18 cellular contexts compared by ENCODE assay signal in genomic region chr5:151168602-151169344, GRCh38. TPM values are rescaled to one million over a fixed set of nuclear protein-coding genes. Genes with fewer than 3 reads are reported as not detected.
DNase-seq lines count a peak whose midpoint lies in the region; ATAC-seq, FAIRE-seq and TF ChIP-seq lines count a peak whose summit lies in the region.
"Had no signal": no experiment of that assay in that cellular context is flagged by ENCODE, and none has a peak within 500 bp of the region (broad histone marks: within the 10 kb centered on the region; RNA-seq: fewer than 3 reads in every experiment).

No MANE protein-coding gene starts in this region.

- in situ Hi-C loops in GM12878 (cut with MboI) = loop anchor here (10.0 kb wide), 1 partner anchor 374 kb away; no protein-coding TSS in a partner anchor

- H2AFZ ChIP-seq in GM12878 (ENCODE audit: control insufficient read depth, low read depth, low read length) = no peak overlapping the region

- H3K27ac ChIP-seq in GM12878 (ENCODE audit: control insufficient read depth, insufficient read depth) = no peak overlapping the region
- H3K27ac ChIP-seq in suprapubic skin = no peak overlapping the region

- CTCF ChIA-PET in GM12878 (lab: Yijun Ruan, JAX) = interaction anchor here (0.8 to 40.1 kb wide), 6 partner anchors 11 to 117 kb away, joined by 3 to 1107 read pairs (median 143); partner anchors contain the start of gene ANXA6

- intact Hi-C loops in GM12878 (cut with micrococcal nuclease; ENCODE audit: unreplicated experiment) = loop anchor here (5.0 kb wide), 1 partner anchor 149 kb away; no protein-coding TSS in a partner anchor

- H3K4me3 Mint-ChIP-seq in activated naive CD8-positive, alpha-beta T cell = no peak overlapping the region
- H3K4me3 Mint-ChIP-seq in activated naive CD8-positive, alpha-beta T cell treated with anti-CD3 and anti-CD28 coated beads for 36 hours = no peak overlapping the region
- H3K4me3 Mint-ChIP-seq in naive thymus-derived CD8-positive, alpha-beta T cell = no peak overlapping the region

- FAIRE-seq in GM12878 (lab: Jason Lieb, UNC) (no peak), GM19239 (lab: Jason Lieb, UNC) (no peak)
- FAIRE-seq: A204.1 had no signal

- BruUV-seq in GM12878 (replicated peaks; lab: Mats Ljungman, UMichigan) = no TSS peak

- H3K4me2 ChIP-seq in GM12878 (ENCODE audit: control insufficient read depth, insufficient read depth) = no peak overlapping the region

- RAD21 ChIA-PET in GM12878 (lab: Charles Lee; ENCODE audit: unreplicated experiment) = interaction anchor here (1.1 to 9.1 kb wide), 6 partner anchors 42 to 129 kb away, joined by 3 to 306 read pairs (median 15); no protein-coding TSS in a partner anchor

- POLR2A ChIA-PET in GM12878 (lab: Charles Lee) = no interaction called here
- POLR2A ChIA-PET in naive thymus-derived CD8-positive, alpha-beta T cell (lab: Charles Lee) = interaction anchor here (0.6 to 2.0 kb wide), 7 partner anchors 37 to 74 kb away, joined by 3 to 4 read pairs (median 4); partner anchors contain the start of gene CCDC69

- TF ChIP-seq POLR2A in GM12878 (IDR thresholded peaks at IDR 0.05; ENCODE audit: low read depth, low read length) (no peak), suprapubic skin (IDR thresholded peaks at IDR 0.05) (no peak)

- peaks cover 3% of the 10 kb centered on the region; the same call in 1 of the 2 replicates for H3K4me1 ChIP-seq in GM12878 (ENCODE audit: control insufficient read depth, insufficient read depth, low read length)
- no peaks in the 10 kb centered on the region for H3K4me1 ChIP-seq in suprapubic skin

- no peaks in the 10 kb centered on the region for H3K9me3 ChIP-seq in GM12878 (replicated peaks; ENCODE audit: control insufficient read depth, insufficient read depth, low read length)
- no peaks in the 10 kb centered on the region for H3K9me3 ChIP-seq in suprapubic skin

- no peak for TF ChIP-seq EP300 in GM12878 (IDR thresholded peaks at IDR 0.05; ENCODE audit: borderline replicate concordance in 1 of 2, control insufficient read depth in 1 of 2, low read depth in 2 of 2, low read length in 2 of 2)
- TF ChIP-seq EP300 in suprapubic skin (IDR thresholded peaks at IDR 0.05) = no peak

- H3K79me2 ChIP-seq in GM12878 (ENCODE audit: control insufficient read depth, insufficient read depth, low read length) = no peaks in the 10 kb centered on the region

- no peaks in the 10 kb centered on the region for H3K27me3 Mint-ChIP-seq in activated naive CD8-positive, alpha-beta T cell
- no peaks in the 10 kb centered on the region for H3K27me3 Mint-ChIP-seq in activated naive CD8-positive, alpha-beta T cell treated with anti-CD3 and anti-CD28 coated beads for 36 hours
- H3K27me3 Mint-ChIP-seq in naive thymus-derived CD8-positive, alpha-beta T cell = no peaks in the 10 kb centered on the region

- WGBS in GM12878 (ENCODE audit: insufficient coverage, insufficient replicate concordance, low lambda C conversion rate, missing lambda C conversion rate) = 65% methylated on average over 10 of the region's 10 CpGs
- 80% methylated on average over 10 of the region's 10 CpGs for WGBS in suprapubic skin

- H3K36me3 ChIP-seq in GM12878 (ENCODE audit: control insufficient read depth in 2 of 2, insufficient read depth in 2 of 2, low read length in 1 of 2) (no peaks in the 10 kb centered on the region), suprapubic skin (no peaks in the 10 kb centered on the region)

- H3K36me3 Mint-ChIP-seq in activated naive CD8-positive, alpha-beta T cell = no peaks in the 10 kb centered on the region
- H3K36me3 Mint-ChIP-seq in activated naive CD8-positive, alpha-beta T cell treated with anti-CD3 and anti-CD28 coated beads for 36 hours = no peaks in the 10 kb centered on the region
- no peaks in the 10 kb centered on the region for H3K36me3 Mint-ChIP-seq in naive thymus-derived CD8-positive, alpha-beta T cell

- SMC1A ChIA-PET in GM12878 (lab: Charles Lee; ENCODE audit: uncharacterized antibody, unreplicated experiment) = interaction anchor here (0.8 to 35.3 kb wide), 11 partner anchors 8 to 147 kb away, joined by 3 to 1132 read pairs (median 8); no protein-coding TSS in a partner anchor

- no peaks in the 10 kb centered on the region for H3K9me3 Mint-ChIP-seq in activated naive CD8-positive, alpha-beta T cell (ENCODE audit: low read depth)
- no peaks in the 10 kb centered on the region for H3K9me3 Mint-ChIP-seq in activated naive CD8-positive, alpha-beta T cell treated with anti-CD3 and anti-CD28 coated beads for 36 hours
- no peaks in the 10 kb centered on the region for H3K9me3 Mint-ChIP-seq in naive thymus-derived CD8-positive, alpha-beta T cell

- no peak for DNase-seq in activated naive CD8-positive, alpha-beta T cell treated with anti-CD3 and anti-CD28 coated beads for 36 hours
- DNase-seq in GM12878 (ENCODE audit: low read depth, low spot score) (no peak), suprapubic skin (ENCODE audit: low spot score in 2 of 2) (peak; percentile 37 to 52), GM19239 (ENCODE audit: insufficient read length, low spot score) (no peak), glomerular visceral epithelial cell (ENCODE audit: extremely low spot score) (no peak)
- no peak for DNase-seq in naive thymus-derived CD8-positive, alpha-beta T cell
- DNase-seq: C1 segment of cervical spinal cord, COR-L47, KG1, NCI-H1092, NCI-H146, NCI-H2081, NCI-H82 had no signal

- no peaks in the 10 kb centered on the region for H3K27me3 ChIP-seq in GM12878 (replicated peaks in 1 of 2; ENCODE audit: control insufficient read depth in 2 of 2, insufficient read depth in 2 of 2, low read length in 1 of 2)
- H3K27me3 ChIP-seq in suprapubic skin = no peaks in the 10 kb centered on the region

- H3K4me3 ChIP-seq in GM12878 (no peak overlapping the region), suprapubic skin (no peak overlapping the region)

- H4K20me1 ChIP-seq in GM12878 (ENCODE audit: control insufficient read depth, insufficient read depth) = no peaks in the 10 kb centered on the region

- no peak for TF ChIP-seq CTCF in GM12878 (IDR thresholded peaks at IDR 0.05 in 2 of 3, conservative IDR thresholded peaks at IDR 0.05 in 1 of 3; ENCODE audit: control insufficient read depth in 2 of 3, extremely low read depth in 1 of 3, insufficient read depth in 1 of 3, low read depth in 3 of 3, low read length in 3 of 3)
- TF ChIP-seq CTCF in suprapubic skin (IDR thresholded peaks at IDR 0.05) = no peak

- H3K9ac ChIP-seq in GM12878 (ENCODE audit: control insufficient read depth, insufficient read depth, low read length) = no peak overlapping the region

- peaks cover 33% of the 10 kb centered on the region for H3K4me1 Mint-ChIP-seq in activated naive CD8-positive, alpha-beta T cell (ENCODE audit: low read depth)
- H3K4me1 Mint-ChIP-seq in activated naive CD8-positive, alpha-beta T cell treated with anti-CD3 and anti-CD28 coated beads for 36 hours = peaks cover 17% of the 10 kb centered on the region
- H3K4me1 Mint-ChIP-seq in naive thymus-derived CD8-positive, alpha-beta T cell = peaks cover 17 to 42% (median 37%) of the 10 kb centered on the region in 4 donors

- no peak for ATAC-seq in GM12878
- no peak for ATAC-seq in naive thymus-derived CD8-positive, alpha-beta T cell
- no peak for ATAC-seq in HG02852 (IDR thresholded peaks at IDR 0.05; ENCODE audit: unreplicated experiment)
- ATAC-seq: HCT116, Panc1 had no signal

- H3K27ac Mint-ChIP-seq in activated naive CD8-positive, alpha-beta T cell = peak overlapping the region; percentile 54
- no peak overlapping the region for H3K27ac Mint-ChIP-seq in activated naive CD8-positive, alpha-beta T cell treated with anti-CD3 and anti-CD28 coated beads for 36 hours
- H3K27ac Mint-ChIP-seq in naive thymus-derived CD8-positive, alpha-beta T cell = peak overlapping the region in 8 of 10 donors; percentile 31 to 94 (median 69)

- no peak for TF ChIP-seq RAD21 in GM12878 (IDR thresholded peaks at IDR 0.05; ENCODE audit: insufficient read depth, low read depth, low read length)

RNA-seq across cellular contexts. Expression of gene ANXA6, which starts 11.2 kb away (rescaled TPM):
- total RNA-seq in activated naive CD8-positive, alpha-beta T cell treated with anti-CD3 and anti-CD28 coated beads for 36 hours = 100 to 1,000 TPM; 407 to 417 TPM
- 295 and 301 TPM in 2 replicates for total RNA-seq in GM12878 (2013; cell fraction: nucleolus; rRNA removed)
- total RNA-seq in GM12878 (2014; rRNA removed) (477 and 484 TPM in 2 replicates), GM12878 (2014; rRNA removed; fragmentation: Illumina TruSeq; extraction: Trizol) (549 and 550 TPM in 2 replicates), GM12878 (2021) (528 and 542 TPM in 2 replicates), suprapubic skin (10 to 100 TPM; 21.7 to 64.4 (median 49.5) TPM)
- 195 TPM for polyA plus RNA-seq in GM12878 (2011; ENCODE audit: low read depth)
- polyA plus RNA-seq in GM12878 (2011; rRNA removed) (460 and 571 TPM in 2 replicates), GM12878 (2014; fragmentation: Illumina TruSeq; extraction: Trizol) (506 and 510 TPM in 2 replicates), GM12878 (2014; fragmentation: Nextera tagmentation; extraction: Ambion mirVana) (10 to 100 TPM; 44.0 to 73.1 TPM), GM12878 (2014; rRNA removed) (453 and 470 TPM in 2 replicates), GM12878 (2016; fragmentation: Nextera tagmentation; extraction: Ambion mirVana) (100 to 1,000 TPM; 280 to 291 TPM)
- 618 and 630 TPM in 2 replicates for polyA plus RNA-seq in GM12878 (2011; cell fraction: cytosol; rRNA removed)
- 407 and 532 TPM in 2 replicates for polyA plus RNA-seq in GM12878 (2011; cell fraction: nucleus; rRNA removed)
- polyA plus RNA-seq in GM12878 (2012) = 297 and 330 TPM in 2 replicates
- polyA minus RNA-seq in GM12878 (2011; rRNA and poly(A)+ RNA removed) = 634 and 706 TPM in 2 replicates
- polyA minus RNA-seq in GM12878 (2011; cell fraction: cytosol; rRNA and poly(A)+ RNA removed) = 242 and 263 TPM in 2 replicates
- 286 and 410 TPM in 2 replicates for polyA minus RNA-seq in GM12878 (2011; cell fraction: nucleus; rRNA and poly(A)+ RNA removed)
- 100 to 1,000 TPM; 334 to 359 TPM for total RNA-seq in naive thymus-derived CD8-positive, alpha-beta T cell
- polyA plus RNA-seq in naive thymus-derived CD8-positive, alpha-beta T cell = 100 to 1,000 TPM; 242 to 318 (median 254) TPM

RNA-seq across cellular contexts. Expression of gene CCDC69, which starts 55.1 kb away (rescaled TPM):
- 10 to 100 TPM; 27.5 to 29.6 TPM for total RNA-seq in activated naive CD8-positive, alpha-beta T cell treated with anti-CD3 and anti-CD28 coated beads for 36 hours
- 69.3 and 77.6 TPM in 2 replicates for total RNA-seq in GM12878 (2013; cell fraction: nucleolus; rRNA removed)
- 91.1 and 104 TPM in 2 replicates for total RNA-seq in GM12878 (2014; rRNA removed)
- total RNA-seq in GM12878 (2014; rRNA removed; fragmentation: Illumina TruSeq; extraction: Trizol) = 78.8 and 80.3 TPM in 2 replicates
- 77.3 and 80.8 TPM in 2 replicates for total RNA-seq in GM12878 (2021)
- polyA plus RNA-seq in GM12878 (2011; ENCODE audit: low read depth) = 37.5 TPM
- polyA plus RNA-seq in GM12878 (2011; rRNA removed) = 36.7 and 42.3 TPM in 2 replicates
- polyA plus RNA-seq in GM12878 (2011; cell fraction: cytosol; rRNA removed) = 56.7 and 66.0 TPM in 2 replicates
- polyA plus RNA-seq in GM12878 (2011; cell fraction: nucleus; rRNA removed) = 16.1 and 18.3 TPM in 2 replicates
- polyA plus RNA-seq in GM12878 (2012) = 46.8 and 47.5 TPM in 2 replicates
- polyA plus RNA-seq in GM12878 (2014; fragmentation: Illumina TruSeq; extraction: Trizol) = 104 and 106 TPM in 2 replicates
- 10 to 100 TPM; 13.5 to 21.4 TPM for polyA plus RNA-seq in GM12878 (2014; fragmentation: Nextera tagmentation; extraction: Ambion mirVana)
- 89.6 and 102 TPM in 2 replicates for polyA plus RNA-seq in GM12878 (2014; rRNA removed)
- 10 to 100 TPM; 55.7 to 59.8 TPM for polyA plus RNA-seq in GM12878 (2016; fragmentation: Nextera tagmentation; extraction: Ambion mirVana)
- polyA minus RNA-seq in GM12878 (2011; rRNA and poly(A)+ RNA removed) = 32.8 and 41.3 TPM in 2 replicates
- polyA minus RNA-seq in GM12878 (2011; cell fraction: cytosol; rRNA and poly(A)+ RNA removed) = 11.4 and 17.0 TPM in 2 replicates
- 11.6 and 16.5 TPM in 2 replicates for polyA minus RNA-seq in GM12878 (2011; cell fraction: nucleus; rRNA and poly(A)+ RNA removed)
- total RNA-seq in naive thymus-derived CD8-positive, alpha-beta T cell = 100 to 1,000 TPM; 131 to 151 TPM
- polyA plus RNA-seq in naive thymus-derived CD8-positive, alpha-beta T cell = 100 to 1,000 TPM in 1 of 3 donors, 10 to 100 TPM in 2; 79.8 to 130 (median 98.1) TPM
- total RNA-seq in suprapubic skin = 10 to 100 TPM; 11.5 to 32.3 (median 26.8) TPM

Comparison
In these comparisons a context has a peak if more than half of its experiments do, and no peak if none do; other contexts are left out.
1. DNase-seq: peak in suprapubic skin (2 of 2); none in activated naive CD8-positive, alpha-beta T cell treated with anti-CD3 and anti-CD28 coated beads for 36 hours (single experiment), GM12878 (single experiment), naive thymus-derived CD8-positive, alpha-beta T cell (0 of 10), GM19239 (single experiment) and glomerular visceral epithelial cell (single experiment).
2. RNA of gene ANXA6, which starts 11.2 kb away (total RNA-seq): 295 to 550 TPM in GM12878, 407 to 417 TPM in activated naive CD8-positive, alpha-beta T cell treated with anti-CD3 and anti-CD28 coated beads for 36 hours and 334 to 359 TPM in naive thymus-derived CD8-positive, alpha-beta T cell; 21.7 to 64.4 TPM in suprapubic skin; every median in the first group is over 4 times any median in the second.